19 cellular contexts compared by ENCODE assay signal in genomic region chr5:135223891-135224625, GRCh38.
A peak's percentile ranks its signal among the peaks of the same experiment; 100 is the strongest.
DNase-seq lines count a peak whose midpoint lies in the region; ATAC-seq, FAIRE-seq and TF ChIP-seq lines count a peak whose summit lies in the region.
"Had no signal": no experiment of that assay in that cellular context is flagged by ENCODE, and none has a peak within 500 bp of the region (broad histone marks: within the 10 kb centered on the region; RNA-seq: fewer than 3 reads in every experiment).

No MANE protein-coding gene starts in this region.

- ATAC-seq in stimulated activated naive CD8-positive, alpha-beta T cell treated with anti-CD3 and anti-CD28 coated beads, Interleukin-15, amount 100 ng/mL, for 72 hours: no peak
- no peak for ATAC-seq in GM18870 (IDR thresholded peaks at IDR 0.05; ENCODE audit: unreplicated experiment)
- ATAC-seq: left colon, Panc1 had no signal

- no peaks in the 10 kb centered on the region for H3K9me3 Mint-ChIP-seq in osteocyte (ENCODE audit: unreplicated experiment)
- no peaks in the 10 kb centered on the region for H3K9me3 Mint-ChIP-seq in stimulated activated naive CD8-positive, alpha-beta T cell treated with anti-CD3 and anti-CD28 coated beads, Interleukin-15, amount 100 ng/mL, for 72 hours
- H3K9me3 Mint-ChIP-seq: activated B cell treated with CpG ODN at 0.5 μM for 24 hours had no signal

- 72 to 77% (median 73%) methylated on average over 5 of the region's 5 CpGs for WGBS in adrenal gland, 4 donors

- no peaks in the 10 kb centered on the region for H3K27me3 ChIP-seq in adrenal gland
- H3K27me3 ChIP-seq: thyroid gland had no signal

- H3K9me3 ChIP-seq in adrenal gland (replicated peaks in 1 of 3): no peaks in the 10 kb centered on the region
- H3K9me3 ChIP-seq: thyroid gland had no signal

- H3K27ac ChIP-seq in adrenal gland: no peak overlapping the region
- H3K27ac ChIP-seq: GM23248, thyroid gland had no signal

- peaks cover 2% of the 10 kb centered on the region for H3K4me1 Mint-ChIP-seq in osteocyte (ENCODE audit: unreplicated experiment)
- H3K4me1 Mint-ChIP-seq in stimulated activated naive CD8-positive, alpha-beta T cell treated with anti-CD3 and anti-CD28 coated beads, Interleukin-15, amount 100 ng/mL, for 72 hours: no peaks in the 10 kb centered on the region
- H3K4me1 Mint-ChIP-seq: activated B cell treated with CpG ODN at 0.5 μM for 24 hours had no signal

- H3K4me1 ChIP-seq in adrenal gland (replicated peaks in 1 of 2): no peaks in the 10 kb centered on the region
- H3K4me1 ChIP-seq: thyroid gland had no signal

- peaks cover 6% of the 10 kb centered on the region for H3K27me3 Mint-ChIP-seq in osteocyte (ENCODE audit: unreplicated experiment)
- H3K27me3 Mint-ChIP-seq in stimulated activated naive CD8-positive, alpha-beta T cell treated with anti-CD3 and anti-CD28 coated beads, Interleukin-15, amount 100 ng/mL, for 72 hours: no peaks in the 10 kb centered on the region

- intact Hi-C loops in adrenal gland (cut with DNase I): no loop called here

- no peak overlapping the region for H3K4me3 Mint-ChIP-seq in osteocyte (ENCODE audit: unreplicated experiment)
- no peak overlapping the region for H3K4me3 Mint-ChIP-seq in stimulated activated naive CD8-positive, alpha-beta T cell treated with anti-CD3 and anti-CD28 coated beads, Interleukin-15, amount 100 ng/mL, for 72 hours
- H3K4me3 Mint-ChIP-seq: activated B cell treated with CpG ODN at 0.5 μM for 24 hours had no signal

- FAIRE-seq in GM12891 (lab: Jason Lieb, UNC): no peak
- FAIRE-seq: endometrium had no signal

- H3K36me3 ChIP-seq in adrenal gland (replicated peaks in 1 of 2): no peaks in the 10 kb centered on the region
- H3K36me3 ChIP-seq: thyroid gland had no signal

- TF ChIP-seq POLR2A in GM12891 (IDR thresholded peaks at IDR 0.05; ENCODE audit: low read depth, low read length) (no peak), adrenal gland (IDR thresholded peaks at IDR 0.05) (no peak)

- H3K27ac Mint-ChIP-seq in osteocyte (ENCODE audit: unreplicated experiment): no peak overlapping the region
- no peak overlapping the region for H3K27ac Mint-ChIP-seq in stimulated activated naive CD8-positive, alpha-beta T cell treated with anti-CD3 and anti-CD28 coated beads, Interleukin-15, amount 100 ng/mL, for 72 hours
- H3K27ac Mint-ChIP-seq: activated B cell treated with CpG ODN at 0.5 μM for 24 hours had no signal

- TF ChIP-seq CTCF in adrenal gland (IDR thresholded peaks at IDR 0.05): no peak
- no peak for TF ChIP-seq CTCF in osteocyte (IDR thresholded peaks at IDR 0.05)

- DNase-seq in GM12891 (ENCODE audit: insufficient read length, low spot score) (no peak), MV-4-11 (lab: John Stamatoyannopoulos, UW) (peak; percentile 65), adrenal gland (peak in 6 of 7 donors; percentile 3 to 25 (median 8)), osteocyte (ENCODE audit: extremely low spot score, unreplicated experiment) (peak; percentile 64), NCI-H2107 (lab: John Stamatoyannopoulos, UW) (no peak)
- no peak for DNase-seq in stimulated activated naive CD8-positive, alpha-beta T cell treated with anti-CD3 and anti-CD28 coated beads, Interleukin-15, amount 100 ng/mL, for 72 hours
- no peak for DNase-seq in stimulated activated CD4-positive, alpha-beta T cell treated with anti-CD3 and anti-CD28 coated beads, Interleukin-4, amount 100 ng/mL, for 24 hours
- DNase-seq: activated B cell treated with CpG ODN at 0.5 μM for 24 hours; activated gamma-delta T cell; anterior cingulate cortex; GDM1; GM23248; left colon; NCI-H1105 treated with DMSO at 0.1 percent for 48 hours; stimulated activated CD4-positive, alpha-beta T cell treated with anti-CD3 and anti-CD28 coated beads, Interleukin-4, amount 100 ng/mL, for 4 hours; thyroid gland had no signal

- no peak overlapping the region for H3K4me3 ChIP-seq in adrenal gland
- H3K4me3 ChIP-seq: GM23248, thyroid gland had no signal

- H3K36me3 Mint-ChIP-seq in osteocyte (ENCODE audit: unreplicated experiment): no peaks in the 10 kb centered on the region

TF ChIP-seq in GM12891, 5 proteins besides CTCF, POLR2A, EP300 and RAD21:
- TF ChIP-seq PAX5 (IDR thresholded peaks at IDR 0.05; ENCODE audit: insufficient read depth, low read length, severe bottlenecking) (no peak), SPI1 (IDR thresholded peaks at IDR 0.05; ENCODE audit: low read depth, low read length) (peak; percentile 32; the same call in 1 of the 2 replicates)
TF ChIP-seq in GM12891: peak in this region for 1.

Comparison
In these comparisons a context has a peak if more than half of its experiments do, and no peak if none do; other contexts are left out.
1. DNase-seq: peak in MV-4-11 (single experiment), adrenal gland (6 of 7) and osteocyte (single experiment); none in GM12891 (single experiment), stimulated activated naive CD8-positive, alpha-beta T cell treated with anti-CD3 and anti-CD28 coated beads, Interleukin-15, amount 100 ng/mL, for 72 hours (0 of 2), NCI-H2107 (single experiment) and stimulated activated CD4-positive, alpha-beta T cell treated with anti-CD3 and anti-CD28 coated beads, Interleukin-4, amount 100 ng/mL, for 24 hours (single experiment).